In the genomic region with DNA sequence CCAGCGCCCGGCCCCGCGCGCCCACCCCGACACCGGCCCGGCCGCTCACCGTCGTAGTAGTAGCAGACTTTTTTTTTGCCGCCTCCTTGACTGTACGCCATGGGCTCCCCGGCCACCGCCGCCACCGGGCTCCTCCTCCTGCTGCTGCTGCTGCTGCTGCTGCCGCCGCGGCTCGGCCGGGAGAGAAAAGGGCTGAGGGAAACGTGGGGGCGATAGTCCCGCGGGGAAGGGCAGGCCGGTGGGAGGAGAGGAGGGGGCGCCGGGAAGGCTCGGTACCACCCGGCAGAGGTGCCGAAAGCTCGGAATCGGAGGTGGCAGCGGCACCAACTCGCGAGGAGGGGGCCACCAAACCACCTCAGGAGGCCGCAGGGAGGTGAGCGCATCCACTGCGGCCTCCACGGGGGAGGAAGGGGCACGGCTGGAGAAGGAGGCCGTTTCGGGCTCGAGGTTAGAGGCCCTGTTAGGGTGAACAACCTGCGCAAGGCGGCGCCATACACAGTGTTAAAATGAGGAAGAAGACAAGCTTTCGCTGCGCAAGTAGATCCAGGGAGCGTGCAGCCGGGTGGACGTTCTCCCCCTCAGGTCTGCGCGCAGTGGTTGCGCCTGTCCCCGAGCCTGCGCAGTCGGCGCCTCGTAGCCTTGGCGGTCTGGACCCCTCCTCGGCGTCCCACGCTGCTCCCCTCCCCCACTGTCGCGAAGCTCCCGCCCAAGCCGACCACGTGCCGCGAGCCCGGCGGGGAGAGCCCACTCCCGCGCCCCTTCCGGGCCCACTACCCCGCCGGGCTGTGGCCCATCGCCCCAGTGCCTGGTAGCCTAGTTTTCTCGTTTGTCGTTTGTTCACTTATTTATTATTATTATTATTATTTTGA, we compare ENCODE assay signal across 1 cellular context.
TF ChIP-seq lines count a peak whose summit lies in the region.

HDAC2 (minus strand) TSS at position 341 of the 869 bp plus-strand sequence; CDS start at position 101, 240 bp downstream.

TF ChIP-seq in SK-N-SH, 30 proteins besides CTCF, POLR2A, EP300 and RAD21 (continued from another document):
- TF ChIP-seq MXI1 (IDR thresholded peaks at IDR 0.05; ENCODE audit: low read depth, low read length): peak; percentile 93
- TF ChIP-seq TAF1 (IDR thresholded peaks at IDR 0.05; ENCODE audit: borderline replicate concordance, low read depth, low read length): peak; percentile 72; the same call in 1 of the 2 replicates
- peak; percentile 75 for TF ChIP-seq SIN3A (IDR thresholded peaks at IDR 0.05; ENCODE audit: borderline replicate concordance, low read depth, low read length)
- TF ChIP-seq EZH2phosphoT487 (IDR thresholded peaks at IDR 0.05; ENCODE audit: borderline replicate concordance, low read depth): no peak
- TF ChIP-seq, protein P1, sequence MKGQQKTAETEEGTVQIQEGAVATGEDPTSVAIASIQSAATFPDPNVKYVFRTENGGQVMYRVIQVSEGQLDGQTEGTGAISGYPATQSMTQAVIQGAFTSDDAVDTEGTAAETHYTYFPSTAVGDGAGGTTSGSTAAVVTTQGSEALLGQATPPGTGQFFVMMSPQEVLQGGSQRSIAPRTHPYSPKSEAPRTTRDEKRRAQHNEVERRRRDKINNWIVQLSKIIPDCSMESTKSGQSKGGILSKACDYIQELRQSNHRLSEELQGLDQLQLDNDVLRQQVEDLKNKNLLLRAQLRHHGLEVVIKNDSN (IDR thresholded peaks at IDR 0.05; ENCODE audit: borderline replicate concordance, low read depth): peak; percentile 84
- TF ChIP-seq POLR2AphosphoS5 (IDR thresholded peaks at IDR 0.05; ENCODE audit: low read depth, low read length): peak; percentile 81
- TF ChIP-seq NRF1 (IDR thresholded peaks at IDR 0.05; ENCODE audit: low read depth, low read length): peak; percentile 82
- no peak for TF ChIP-seq TEAD4 (IDR thresholded peaks at IDR 0.05; ENCODE audit: borderline replicate concordance, insufficient read depth)
- no peak for TF ChIP-seq FOXM1 (IDR thresholded peaks at IDR 0.05; ENCODE audit: low read depth)
- TF ChIP-seq FOSL2 (IDR thresholded peaks at IDR 0.05; ENCODE audit: borderline replicate concordance, low read depth): no peak
- peak; percentile 92 for TF ChIP-seq CHD2 (IDR thresholded peaks at IDR 0.05; ENCODE audit: low read length, partially characterized antibody)
- TF ChIP-seq, protein P2, sequence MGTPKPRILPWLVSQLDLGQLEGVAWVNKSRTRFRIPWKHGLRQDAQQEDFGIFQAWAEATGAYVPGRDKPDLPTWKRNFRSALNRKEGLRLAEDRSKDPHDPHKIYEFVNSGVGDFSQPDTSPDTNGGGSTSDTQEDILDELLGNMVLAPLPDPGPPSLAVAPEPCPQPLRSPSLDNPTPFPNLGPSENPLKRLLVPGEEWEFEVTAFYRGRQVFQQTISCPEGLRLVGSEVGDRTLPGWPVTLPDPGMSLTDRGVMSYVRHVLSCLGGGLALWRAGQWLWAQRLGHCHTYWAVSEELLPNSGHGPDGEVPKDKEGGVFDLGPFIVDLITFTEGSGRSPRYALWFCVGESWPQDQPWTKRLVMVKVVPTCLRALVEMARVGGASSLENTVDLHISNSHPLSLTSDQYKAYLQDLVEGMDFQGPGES (IDR thresholded peaks at IDR 0.05; ENCODE audit: low read depth, low read length): no peak
- no peak for TF ChIP-seq RXRA (IDR thresholded peaks at IDR 0.05; ENCODE audit: borderline replicate concordance, low read depth)
- TF ChIP-seq MEF2A (IDR thresholded peaks at IDR 0.05; ENCODE audit: borderline replicate concordance, low read depth): no peak
- TF ChIP-seq FOXJ3 (CRISPR knock-in tag; IDR thresholded peaks at IDR 0.05): peak; percentile 65; the same call in 1 of the 2 replicates
- TF ChIP-seq JUND (IDR thresholded peaks at IDR 0.05): peak; percentile 15; the same call in 1 of the 2 replicates
- TF ChIP-seq RCOR1 (IDR thresholded peaks at IDR 0.05; ENCODE audit: low read length): 0 out of 2 replicates have a peak, but pooled peaks have one; percentile 7
- TF ChIP-seq, protein P3, sequence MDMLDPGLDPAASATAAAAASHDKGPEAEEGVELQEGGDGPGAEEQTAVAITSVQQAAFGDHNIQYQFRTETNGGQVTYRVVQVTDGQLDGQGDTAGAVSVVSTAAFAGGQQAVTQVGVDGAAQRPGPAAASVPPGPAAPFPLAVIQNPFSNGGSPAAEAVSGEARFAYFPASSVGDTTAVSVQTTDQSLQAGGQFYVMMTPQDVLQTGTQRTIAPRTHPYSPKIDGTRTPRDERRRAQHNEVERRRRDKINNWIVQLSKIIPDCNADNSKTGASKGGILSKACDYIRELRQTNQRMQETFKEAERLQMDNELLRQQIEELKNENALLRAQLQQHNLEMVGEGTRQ (IDR thresholded peaks at IDR 0.05; ENCODE audit: borderline replicate concordance, low read depth, low read length): no peak; the same call in 1 of the 2 replicates
- TF ChIP-seq MAX (IDR thresholded peaks at IDR 0.05; ENCODE audit: low read depth): peak; percentile 100
TF ChIP-seq in SK-N-SH: peak in this region for 12.
